1 cellular context compared by ENCODE assay signal in genomic region chr9:95835398-95835797, GRCh38.
TF ChIP-seq lines count a peak whose summit lies in the region.

No MANE protein-coding gene starts in this region.

TF ChIP-seq in IMR-90, 13 proteins besides CTCF, POLR2A, EP300 and RAD21 (continued from another document):
- TF ChIP-seq MXI1 (IDR thresholded peaks at IDR 0.05; ENCODE audit: borderline replicate concordance, low read depth, low read length) (no peak), MAFK (IDR thresholded peaks at IDR 0.05; ENCODE audit: low read depth, low read length) (no peak), FOS (IDR thresholded peaks at IDR 0.05; ENCODE audit: low read depth, low read length) (no peak), SMC3 (IDR thresholded peaks at IDR 0.05; ENCODE audit: low read depth, low read length) (no peak), MAZ (IDR thresholded peaks at IDR 0.05; ENCODE audit: borderline replicate concordance, low read depth, low read length) (no peak), USF2 (IDR thresholded peaks at IDR 0.05; ENCODE audit: low read depth, low read length) (no peak), CHD1 (IDR thresholded peaks at IDR 0.05; ENCODE audit: low read depth, low read length) (no peak), NFE2L2 (IDR thresholded peaks at IDR 0.05; ENCODE audit: low read depth, low read length) (no peak)
